In genomic region chr3:158841387-158841786, GRCh38 we compare ENCODE assay signal across 26 cellular contexts.
"Had no signal": no experiment of that assay in that cellular context is flagged by ENCODE, and none has a peak within 500 bp of the region (broad histone marks: within the 10 kb centered on the region; RNA-seq: fewer than 3 reads in every experiment).

No MANE protein-coding gene starts in this region.

- H3K9me3 Mint-ChIP-seq: activated CD8-positive, alpha-beta T cell treated with anti-CD3 and anti-CD28 coated beads for 36 hours; activated T-cell treated with anti-CD3 and anti-CD28 coated beads, Interleukin-2, amount 50 U/mL, for 4 hours; activated T-helper 17 cell treated with anti-CD3 and anti-CD28 coated beads, Interleukin-2, amount 50 U/mL, for 72 hours; effector memory CD8-positive, alpha-beta T cell had no signal

- H3K36me3 Mint-ChIP-seq: activated naive CD8-positive, alpha-beta T cell had no signal

- H3K4me3 ChIP-seq: esophagus squamous epithelium, gastroesophageal sphincter had no signal

- H3K27me3 ChIP-seq: esophagus squamous epithelium, gastroesophageal sphincter had no signal

- ATAC-seq: activated CD8-positive, alpha-beta T cell treated with anti-CD3 and anti-CD28 coated beads for 36 hours; activated T-cell treated with anti-CD3 and anti-CD28 coated beads, Interleukin-2, amount 50 U/mL, for 4 hours; activated T-helper 17 cell treated with anti-CD3 and anti-CD28 coated beads, Interleukin-2, amount 50 U/mL, for 72 hours; effector memory CD8-positive, alpha-beta T cell had no signal

- H3K4me3 Mint-ChIP-seq: activated CD8-positive, alpha-beta T cell treated with anti-CD3 and anti-CD28 coated beads for 36 hours; activated naive CD8-positive, alpha-beta T cell; activated T-cell treated with anti-CD3 and anti-CD28 coated beads, Interleukin-2, amount 50 U/mL, for 4 hours; activated T-helper 17 cell treated with anti-CD3 and anti-CD28 coated beads, Interleukin-2, amount 50 U/mL, for 72 hours; effector memory CD8-positive, alpha-beta T cell had no signal

- H3K4me1 Mint-ChIP-seq: activated T-helper 17 cell treated with anti-CD3 and anti-CD28 coated beads, Interleukin-2, amount 50 U/mL, for 72 hours had no signal

- H3K9me3 ChIP-seq: esophagus squamous epithelium, gastroesophageal sphincter had no signal

- H3K36me3 ChIP-seq: esophagus squamous epithelium, gastroesophageal sphincter had no signal

- FAIRE-seq: astrocyte, colon had no signal

- DNase-seq: activated CD4-positive, alpha-beta T cell treated with anti-CD3 and anti-CD28 coated beads for 4 hours; activated CD4-positive, alpha-beta T cell treated with anti-CD3 and anti-CD28 coated beads, Interleukin-2, amount 50 U/mL, for 1 hour; activated CD4-positive, alpha-beta T cell treated with anti-CD3 and anti-CD28 coated beads, Interleukin-2, amount 50 U/mL, for 48 hours; activated CD4-positive, CD25-positive, alpha-beta regulatory T cell; activated CD4-positive, CD25-positive, alpha-beta regulatory T cell treated with anti-CD3 and anti-CD28 coated beads, Interleukin-2, amount 50 U/mL, for 72 hours; activated CD8-positive, alpha-beta memory T cell treated with anti-CD3 and anti-CD28 coated beads for 24 hours; activated CD8-positive, alpha-beta T cell treated with anti-CD3 and anti-CD28 coated beads for 36 hours; activated effector memory CD4-positive, alpha-beta T cell treated with Interleukin-2 at 50 U/mL for 16 hours; activated gamma-delta T cell treated with Interleukin-2 at 50 U/mL for 16 hours; activated naive CD4-positive, alpha-beta T cell treated with anti-CD3 and anti-CD28 coated beads, Interleukin-2, amount 50 U/mL, for 16 hours; activated naive CD4-positive, alpha-beta T cell treated with Interleukin-2 at 50 U/mL for 16 hours; activated T-cell treated with anti-CD3 and anti-CD28 coated beads, Interleukin-2, amount 50 U/mL, for 4 hours; amniotic stem cell; anterior cingulate cortex; cortex of kidney; dermis blood vessel endothelial cell; effector CD4-positive, alpha-beta T cell; effector memory CD8-positive, alpha-beta T cell; esophagus squamous epithelium; foreskin melanocyte; T-helper 2 cell had no signal

- H3K27ac Mint-ChIP-seq: activated CD8-positive, alpha-beta T cell treated with anti-CD3 and anti-CD28 coated beads for 36 hours; activated naive CD8-positive, alpha-beta T cell; activated T-helper 17 cell treated with anti-CD3 and anti-CD28 coated beads, Interleukin-2, amount 50 U/mL, for 72 hours; effector memory CD8-positive, alpha-beta T cell had no signal

- H3K27me3 Mint-ChIP-seq: activated CD8-positive, alpha-beta T cell treated with anti-CD3 and anti-CD28 coated beads for 36 hours; activated naive CD8-positive, alpha-beta T cell; activated T-helper 17 cell treated with anti-CD3 and anti-CD28 coated beads, Interleukin-2, amount 50 U/mL, for 72 hours had no signal

- H3K27ac ChIP-seq: esophagus squamous epithelium, gastroesophageal sphincter had no signal
